21 cellular contexts compared by ENCODE assay signal in genomic region chr10:16886032-16886431, GRCh38.
"Had no signal": no experiment of that assay in that cellular context is flagged by ENCODE, and none has a peak within 500 bp of the region (broad histone marks: within the 10 kb centered on the region; RNA-seq: fewer than 3 reads in every experiment).

No MANE protein-coding gene starts in this region.

- DNase-seq: IMR-90, Karpas-422, KG1, MM.1S, NCI-H1092 treated with DMSO at 0.1 percent for 48 hours, NCI-H1436, NCI-H187, NCI-H2029, NCI-H2081 treated with DMSO at 0.1 percent for 48 hours, NCI-H2171, NCI-H226, NCI-H446, NCI-H510A, NCI-H524 treated with DMSO at 0.1 percent for 48 hours, NCI-H69, NCI-H774, PC-3, SHP77 had no signal

- ATAC-seq: HepG2, Panc1, PC-3 had no signal

- H3K27ac ChIP-seq: RWPE1 had no signal
